In the genomic region with DNA sequence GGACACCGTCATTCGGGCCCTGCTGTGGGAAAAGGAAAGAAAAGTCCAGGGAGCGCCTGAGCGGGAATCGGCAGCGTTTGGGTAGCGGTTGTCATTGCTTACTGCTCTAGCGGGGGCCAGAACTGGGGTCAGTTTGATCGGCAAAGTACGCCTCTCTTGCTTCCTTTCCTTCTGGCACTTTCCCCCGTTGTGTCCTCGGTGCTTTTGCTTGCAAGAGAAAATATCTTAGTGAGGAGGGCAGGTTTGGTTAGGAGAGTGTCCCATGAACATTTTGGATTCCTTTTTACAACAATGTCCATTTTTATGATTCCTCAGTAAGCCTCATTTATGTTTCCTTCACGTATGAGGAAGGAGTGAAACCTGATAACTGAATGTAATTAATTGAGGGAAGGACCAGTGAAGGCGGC, we compare ENCODE assay signal across 1 cellular context.
TF ChIP-seq lines count a peak whose summit lies in the region.

No MANE protein-coding gene starts in this region.

TF ChIP-seq in K562, 482 proteins besides CTCF, POLR2A, EP300 and RAD21 (continued from another document and continues in another):
- TF ChIP-seq NRF1 (conservative IDR thresholded peaks at IDR 0.05 in 1 of 2, IDR thresholded peaks at IDR 0.05 in 1 of 2) (peak; percentile 15 to 42; a peak in 3 of 4 replicates), ZNF197 (CRISPR knock-in tag; IDR thresholded peaks at IDR 0.05; ENCODE audit: low read depth) (no peak), ZEB2 (IDR thresholded peaks at IDR 0.05) (peak; percentile 61; the same call in 1 of the 2 replicates), BDP1 (IDR thresholded peaks at IDR 0.05; ENCODE audit: insufficient read depth, insufficient read length) (no peak), SRSF7 (optimal IDR thresholded peaks at IDR 0.05; ENCODE audit: low read depth, low read length) (no peak), RUNX1 (IDR thresholded peaks at IDR 0.05; ENCODE audit: low read depth) (no peak), THRAP3 (IDR thresholded peaks at IDR 0.05; ENCODE audit: borderline replicate concordance) (no peak), IFI16 (CRISPR knock-in tag; IDR thresholded peaks at IDR 0.05) (no peak), ZNF766 (CRISPR knock-in tag; conservative IDR thresholded peaks at IDR 0.05) (0 out of 2 replicates have a peak, but pooled peaks have one; percentile 18), DPF2 (IDR thresholded peaks at IDR 0.05) (peak; percentile 41), SMARCC2 (IDR thresholded peaks at IDR 0.05; ENCODE audit: low read depth) (no peak; the same call in 1 of the 2 replicates), U2AF1 (optimal IDR thresholded peaks at IDR 0.05; ENCODE audit: low read depth, low read length) (no peak), BCOR (IDR thresholded peaks at IDR 0.05) (peak; percentile 15; the same call in 1 of the 2 replicates), HDAC1 (IDR thresholded peaks at IDR 0.05) (no peak; a peak in 1 of 4 replicates), FOS (IDR thresholded peaks at IDR 0.05; ENCODE audit: extremely low read depth, insufficient read length) (no peak), STAT5B (CRISPR knock-in tag; IDR thresholded peaks at IDR 0.05) (no peak), CSDE1 (IDR thresholded peaks at IDR 0.05) (0 out of 4 replicates have a peak, but pooled peaks of 1 of the 2 experiments have one; percentile 1), FOXA1 (IDR thresholded peaks at IDR 0.05; ENCODE audit: borderline replicate concordance) (no peak), SMAD1 (IDR thresholded peaks at IDR 0.05; ENCODE audit: low read depth, low read length, partially characterized antibody) (no peak), MTA1 (IDR thresholded peaks at IDR 0.05; ENCODE audit: borderline replicate concordance) (peak; percentile 48; the same call in 1 of the 2 replicates), POLR2G (IDR thresholded peaks at IDR 0.05; ENCODE audit: low read depth, low read length) (no peak), SAFB (IDR thresholded peaks at IDR 0.05; ENCODE audit: borderline replicate concordance, low read depth, low read length) (no peak), PHTF2 (CRISPR knock-in tag; IDR thresholded peaks at IDR 0.05) (no peak), NCOA2 (IDR thresholded peaks at IDR 0.05; ENCODE audit: partially characterized antibody in 2 of 2) (no peak)
- TF ChIP-seq, protein P1, sequence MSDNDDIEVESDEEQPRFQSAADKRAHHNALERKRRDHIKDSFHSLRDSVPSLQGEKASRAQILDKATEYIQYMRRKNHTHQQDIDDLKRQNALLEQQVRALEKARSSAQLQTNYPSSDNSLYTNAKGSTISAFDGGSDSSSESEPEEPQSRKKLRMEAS (CRISPR knock-in tag; IDR thresholded peaks at IDR 0.05): no peak
- TF ChIP-seq, protein P2, sequence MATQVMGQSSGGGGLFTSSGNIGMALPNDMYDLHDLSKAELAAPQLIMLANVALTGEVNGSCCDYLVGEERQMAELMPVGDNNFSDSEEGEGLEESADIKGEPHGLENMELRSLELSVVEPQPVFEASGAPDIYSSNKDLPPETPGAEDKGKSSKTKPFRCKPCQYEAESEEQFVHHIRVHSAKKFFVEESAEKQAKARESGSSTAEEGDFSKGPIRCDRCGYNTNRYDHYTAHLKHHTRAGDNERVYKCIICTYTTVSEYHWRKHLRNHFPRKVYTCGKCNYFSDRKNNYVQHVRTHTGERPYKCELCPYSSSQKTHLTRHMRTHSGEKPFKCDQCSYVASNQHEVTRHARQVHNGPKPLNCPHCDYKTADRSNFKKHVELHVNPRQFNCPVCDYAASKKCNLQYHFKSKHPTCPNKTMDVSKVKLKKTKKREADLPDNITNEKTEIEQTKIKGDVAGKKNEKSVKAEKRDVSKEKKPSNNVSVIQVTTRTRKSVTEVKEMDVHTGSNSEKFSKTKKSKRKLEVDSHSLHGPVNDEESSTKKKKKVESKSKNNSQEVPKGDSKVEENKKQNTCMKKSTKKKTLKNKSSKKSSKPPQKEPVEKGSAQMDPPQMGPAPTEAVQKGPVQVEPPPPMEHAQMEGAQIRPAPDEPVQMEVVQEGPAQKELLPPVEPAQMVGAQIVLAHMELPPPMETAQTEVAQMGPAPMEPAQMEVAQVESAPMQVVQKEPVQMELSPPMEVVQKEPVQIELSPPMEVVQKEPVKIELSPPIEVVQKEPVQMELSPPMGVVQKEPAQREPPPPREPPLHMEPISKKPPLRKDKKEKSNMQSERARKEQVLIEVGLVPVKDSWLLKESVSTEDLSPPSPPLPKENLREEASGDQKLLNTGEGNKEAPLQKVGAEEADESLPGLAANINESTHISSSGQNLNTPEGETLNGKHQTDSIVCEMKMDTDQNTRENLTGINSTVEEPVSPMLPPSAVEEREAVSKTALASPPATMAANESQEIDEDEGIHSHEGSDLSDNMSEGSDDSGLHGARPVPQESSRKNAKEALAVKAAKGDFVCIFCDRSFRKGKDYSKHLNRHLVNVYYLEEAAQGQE (CRISPR knock-in tag; IDR thresholded peaks at IDR 0.05; ENCODE audit: low read depth): no peak
- TF ChIP-seq, protein P3, sequence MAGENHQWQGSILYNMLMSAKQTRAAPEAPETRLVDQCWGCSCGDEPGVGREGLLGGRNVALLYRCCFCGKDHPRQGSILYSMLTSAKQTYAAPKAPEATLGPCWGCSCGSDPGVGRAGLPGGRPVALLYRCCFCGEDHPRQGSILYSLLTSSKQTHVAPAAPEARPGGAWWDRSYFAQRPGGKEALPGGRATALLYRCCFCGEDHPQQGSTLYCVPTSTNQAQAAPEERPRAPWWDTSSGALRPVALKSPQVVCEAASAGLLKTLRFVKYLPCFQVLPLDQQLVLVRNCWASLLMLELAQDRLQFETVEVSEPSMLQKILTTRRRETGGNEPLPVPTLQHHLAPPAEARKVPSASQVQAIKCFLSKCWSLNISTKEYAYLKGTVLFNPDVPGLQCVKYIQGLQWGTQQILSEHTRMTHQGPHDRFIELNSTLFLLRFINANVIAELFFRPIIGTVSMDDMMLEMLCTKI (IDR thresholded peaks at IDR 0.05; ENCODE audit: partially characterized antibody): no peak
- TF ChIP-seq, protein P4, sequence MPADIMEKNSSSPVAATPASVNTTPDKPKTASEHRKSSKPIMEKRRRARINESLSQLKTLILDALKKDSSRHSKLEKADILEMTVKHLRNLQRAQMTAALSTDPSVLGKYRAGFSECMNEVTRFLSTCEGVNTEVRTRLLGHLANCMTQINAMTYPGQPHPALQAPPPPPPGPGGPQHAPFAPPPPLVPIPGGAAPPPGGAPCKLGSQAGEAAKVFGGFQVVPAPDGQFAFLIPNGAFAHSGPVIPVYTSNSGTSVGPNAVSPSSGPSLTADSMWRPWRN (IDR thresholded peaks at IDR 0.05; ENCODE audit: low read depth): no peak
- TF ChIP-seq, protein P5, sequence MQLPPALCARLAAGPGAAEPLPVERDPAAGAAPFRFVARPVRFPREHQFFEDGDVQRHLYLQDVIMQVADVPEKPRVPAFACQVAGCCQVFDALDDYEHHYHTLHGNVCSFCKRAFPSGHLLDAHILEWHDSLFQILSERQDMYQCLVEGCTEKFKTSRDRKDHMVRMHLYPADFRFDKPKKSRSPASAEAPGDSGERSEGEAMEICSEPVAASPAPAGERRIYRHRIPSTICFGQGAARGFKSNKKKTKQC (CRISPR knock-in tag; IDR thresholded peaks at IDR 0.05): no peak
- TF ChIP-seq, protein P6, sequence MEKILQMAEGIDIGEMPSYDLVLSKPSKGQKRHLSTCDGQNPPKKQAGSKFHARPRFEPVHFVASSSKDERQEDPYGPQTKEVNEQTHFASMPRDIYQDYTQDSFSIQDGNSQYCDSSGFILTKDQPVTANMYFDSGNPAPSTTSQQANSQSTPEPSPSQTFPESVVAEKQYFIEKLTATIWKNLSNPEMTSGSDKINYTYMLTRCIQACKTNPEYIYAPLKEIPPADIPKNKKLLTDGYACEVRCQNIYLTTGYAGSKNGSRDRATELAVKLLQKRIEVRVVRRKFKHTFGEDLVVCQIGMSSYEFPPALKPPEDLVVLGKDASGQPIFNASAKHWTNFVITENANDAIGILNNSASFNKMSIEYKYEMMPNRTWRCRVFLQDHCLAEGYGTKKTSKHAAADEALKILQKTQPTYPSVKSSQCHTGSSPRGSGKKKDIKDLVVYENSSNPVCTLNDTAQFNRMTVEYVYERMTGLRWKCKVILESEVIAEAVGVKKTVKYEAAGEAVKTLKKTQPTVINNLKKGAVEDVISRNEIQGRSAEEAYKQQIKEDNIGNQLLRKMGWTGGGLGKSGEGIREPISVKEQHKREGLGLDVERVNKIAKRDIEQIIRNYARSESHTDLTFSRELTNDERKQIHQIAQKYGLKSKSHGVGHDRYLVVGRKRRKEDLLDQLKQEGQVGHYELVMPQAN (IDR thresholded peaks at IDR 0.05; ENCODE audit: borderline replicate concordance): peak; percentile 77
- TF ChIP-seq, protein P7, sequence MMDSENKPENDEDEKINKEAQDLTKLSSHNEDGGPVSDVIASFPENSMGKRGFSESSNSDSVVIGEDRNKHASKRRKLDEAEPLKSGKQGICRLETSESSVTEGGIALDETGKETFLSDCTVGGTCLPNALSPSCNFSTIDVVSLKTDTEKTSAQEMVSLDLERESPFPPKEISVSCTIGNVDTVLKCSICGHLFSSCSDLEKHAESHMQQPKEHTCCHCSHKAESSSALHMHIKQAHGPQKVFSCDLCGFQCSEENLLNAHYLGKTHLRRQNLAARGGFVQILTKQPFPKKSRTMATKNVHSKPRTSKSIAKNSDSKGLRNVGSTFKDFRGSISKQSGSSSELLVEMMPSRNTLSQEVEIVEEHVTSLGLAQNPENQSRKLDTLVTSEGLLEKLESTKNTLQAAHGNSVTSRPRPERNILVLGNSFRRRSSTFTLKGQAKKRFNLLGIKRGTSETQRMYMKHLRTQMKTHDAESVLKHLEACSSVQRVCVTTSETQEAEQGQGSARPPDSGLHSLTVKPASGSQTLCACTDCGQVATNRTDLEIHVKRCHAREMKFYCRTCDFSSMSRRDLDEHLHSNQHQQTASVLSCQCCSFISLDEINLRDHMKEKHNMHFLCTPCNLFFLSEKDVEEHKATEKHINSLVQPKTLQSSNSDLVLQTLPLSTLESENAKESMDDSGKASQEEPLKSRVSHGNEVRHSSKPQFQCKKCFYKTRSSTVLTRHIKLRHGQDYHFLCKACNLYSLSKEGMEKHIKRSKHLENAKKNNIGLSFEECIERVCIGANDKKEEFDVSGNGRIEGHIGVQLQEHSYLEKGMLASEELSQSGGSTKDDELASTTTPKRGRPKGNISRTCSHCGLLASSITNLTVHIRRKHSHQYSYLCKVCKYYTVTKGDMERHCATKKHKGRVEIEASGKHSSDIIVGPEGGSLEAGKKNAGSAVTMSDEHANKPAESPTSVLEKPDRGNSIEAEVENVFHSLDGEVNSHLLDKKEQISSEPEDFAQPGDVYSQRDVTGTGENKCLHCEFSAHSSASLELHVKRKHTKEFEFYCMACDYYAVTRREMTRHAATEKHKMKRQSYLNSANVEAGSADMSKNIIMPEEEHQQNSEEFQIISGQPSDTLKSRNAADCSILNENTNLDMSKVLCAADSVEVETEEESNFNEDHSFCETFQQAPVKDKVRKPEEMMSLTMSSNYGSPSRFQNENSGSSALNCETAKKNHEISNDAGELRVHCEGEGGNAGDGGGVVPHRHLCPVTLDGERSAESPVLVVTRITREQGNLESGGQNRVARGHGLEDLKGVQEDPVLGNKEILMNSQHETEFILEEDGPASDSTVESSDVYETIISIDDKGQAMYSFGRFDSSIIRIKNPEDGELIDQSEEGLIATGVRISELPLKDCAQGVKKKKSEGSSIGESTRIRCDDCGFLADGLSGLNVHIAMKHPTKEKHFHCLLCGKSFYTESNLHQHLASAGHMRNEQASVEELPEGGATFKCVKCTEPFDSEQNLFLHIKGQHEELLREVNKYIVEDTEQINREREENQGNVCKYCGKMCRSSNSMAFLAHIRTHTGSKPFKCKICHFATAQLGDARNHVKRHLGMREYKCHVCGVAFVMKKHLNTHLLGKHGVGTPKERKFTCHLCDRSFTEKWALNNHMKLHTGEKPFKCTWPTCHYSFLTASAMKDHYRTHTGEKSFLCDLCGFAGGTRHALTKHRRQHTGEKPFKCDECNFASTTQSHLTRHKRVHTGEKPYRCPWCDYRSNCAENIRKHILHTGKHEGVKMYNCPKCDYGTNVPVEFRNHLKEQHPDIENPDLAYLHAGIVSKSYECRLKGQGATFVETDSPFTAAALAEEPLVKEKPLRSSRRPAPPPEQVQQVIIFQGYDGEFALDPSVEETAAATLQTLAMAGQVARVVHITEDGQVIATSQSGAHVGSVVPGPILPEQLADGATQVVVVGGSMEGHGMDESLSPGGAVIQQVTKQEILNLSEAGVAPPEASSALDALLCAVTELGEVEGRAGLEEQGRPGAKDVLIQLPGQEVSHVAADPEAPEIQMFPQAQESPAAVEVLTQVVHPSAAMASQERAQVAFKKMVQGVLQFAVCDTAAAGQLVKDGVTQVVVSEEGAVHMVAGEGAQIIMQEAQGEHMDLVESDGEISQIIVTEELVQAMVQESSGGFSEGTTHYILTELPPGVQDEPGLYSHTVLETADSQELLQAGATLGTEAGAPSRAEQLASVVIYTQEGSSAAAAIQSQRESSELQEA (IDR thresholded peaks at IDR 0.05; ENCODE audit: low read depth): no peak
- TF ChIP-seq, protein P8, sequence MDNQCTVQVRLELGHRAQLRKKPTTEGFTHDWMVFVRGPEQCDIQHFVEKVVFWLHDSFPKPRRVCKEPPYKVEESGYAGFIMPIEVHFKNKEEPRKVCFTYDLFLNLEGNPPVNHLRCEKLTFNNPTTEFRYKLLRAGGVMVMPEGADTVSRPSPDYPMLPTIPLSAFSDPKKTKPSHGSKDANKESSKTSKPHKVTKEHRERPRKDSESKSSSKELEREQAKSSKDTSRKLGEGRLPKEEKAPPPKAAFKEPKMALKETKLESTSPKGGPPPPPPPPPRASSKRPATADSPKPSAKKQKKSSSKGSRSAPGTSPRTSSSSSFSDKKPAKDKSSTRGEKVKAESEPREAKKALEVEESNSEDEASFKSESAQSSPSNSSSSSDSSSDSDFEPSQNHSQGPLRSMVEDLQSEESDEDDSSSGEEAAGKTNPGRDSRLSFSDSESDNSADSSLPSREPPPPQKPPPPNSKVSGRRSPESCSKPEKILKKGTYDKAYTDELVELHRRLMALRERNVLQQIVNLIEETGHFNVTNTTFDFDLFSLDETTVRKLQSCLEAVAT (IDR thresholded peaks at IDR 0.05): 0 out of 4 replicates have a peak, but pooled peaks of 1 of the 2 experiments have one; percentile 15
- TF ChIP-seq, protein P9, sequence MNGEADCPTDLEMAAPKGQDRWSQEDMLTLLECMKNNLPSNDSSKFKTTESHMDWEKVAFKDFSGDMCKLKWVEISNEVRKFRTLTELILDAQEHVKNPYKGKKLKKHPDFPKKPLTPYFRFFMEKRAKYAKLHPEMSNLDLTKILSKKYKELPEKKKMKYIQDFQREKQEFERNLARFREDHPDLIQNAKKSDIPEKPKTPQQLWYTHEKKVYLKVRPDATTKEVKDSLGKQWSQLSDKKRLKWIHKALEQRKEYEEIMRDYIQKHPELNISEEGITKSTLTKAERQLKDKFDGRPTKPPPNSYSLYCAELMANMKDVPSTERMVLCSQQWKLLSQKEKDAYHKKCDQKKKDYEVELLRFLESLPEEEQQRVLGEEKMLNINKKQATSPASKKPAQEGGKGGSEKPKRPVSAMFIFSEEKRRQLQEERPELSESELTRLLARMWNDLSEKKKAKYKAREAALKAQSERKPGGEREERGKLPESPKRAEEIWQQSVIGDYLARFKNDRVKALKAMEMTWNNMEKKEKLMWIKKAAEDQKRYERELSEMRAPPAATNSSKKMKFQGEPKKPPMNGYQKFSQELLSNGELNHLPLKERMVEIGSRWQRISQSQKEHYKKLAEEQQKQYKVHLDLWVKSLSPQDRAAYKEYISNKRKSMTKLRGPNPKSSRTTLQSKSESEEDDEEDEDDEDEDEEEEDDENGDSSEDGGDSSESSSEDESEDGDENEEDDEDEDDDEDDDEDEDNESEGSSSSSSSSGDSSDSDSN (IDR thresholded peaks at IDR 0.05; ENCODE audit: borderline replicate concordance in 1 of 2, low read depth in 2 of 2, low read length in 2 of 2): no peak
